ENCODE assay signal across 1 cellular context in the genomic region with DNA sequence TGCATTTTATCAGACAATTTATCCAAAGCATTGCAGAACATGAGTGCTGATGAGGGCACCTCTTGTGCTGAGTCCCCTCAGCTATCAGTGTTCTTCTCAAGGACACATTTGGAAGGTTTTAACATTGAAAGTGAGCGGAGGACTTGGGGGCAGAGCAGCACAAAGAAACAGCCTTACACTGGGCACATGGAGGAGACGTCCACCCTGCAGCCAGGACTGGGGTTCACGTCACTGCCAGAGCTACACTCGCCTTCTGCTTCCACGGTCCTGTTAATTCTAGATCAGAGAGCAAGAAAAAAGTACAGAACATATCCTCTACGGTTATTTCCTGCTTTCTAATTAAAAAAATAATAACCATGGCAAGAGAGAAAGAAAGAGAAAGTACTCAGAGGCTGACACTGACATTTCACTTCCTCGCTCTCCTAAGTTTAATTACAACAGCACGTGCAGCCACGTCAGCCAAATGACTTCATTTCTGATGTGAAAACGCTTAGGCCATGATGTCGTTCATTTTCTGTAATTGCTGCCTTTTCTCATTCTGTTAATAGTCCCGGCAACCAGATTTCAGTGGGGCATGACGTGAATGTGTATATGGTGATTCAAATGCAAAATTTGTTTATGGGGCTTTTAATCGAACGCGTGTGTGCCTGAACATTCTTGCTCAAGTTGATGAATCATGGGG.
TF ChIP-seq lines count a peak whose summit lies in the region.

No MANE protein-coding gene starts in this region.

TF ChIP-seq in H1, 55 proteins besides CTCF, POLR2A, EP300 and RAD21:
- TF ChIP-seq HDAC2 (IDR thresholded peaks at IDR 0.05; ENCODE audit: borderline replicate concordance in 1 of 2, low read depth in 2 of 2, low read length in 2 of 2), result no peak
- TF ChIP-seq SIN3A (conservative IDR thresholded peaks at IDR 0.05 in 1 of 2, IDR thresholded peaks at IDR 0.05 in 1 of 2; ENCODE audit: low read depth in 1 of 2, low read length in 2 of 2), result no peak
- TF ChIP-seq GABPA (IDR thresholded peaks at IDR 0.05; ENCODE audit: borderline replicate concordance, insufficient read depth, low read length), result no peak
- TF ChIP-seq RBBP5 (IDR thresholded peaks at IDR 0.05; ENCODE audit: borderline replicate concordance, low read depth, low read length), result no peak
